Comparison of ENCODE assay signal across 16 cellular contexts in the genomic region with DNA sequence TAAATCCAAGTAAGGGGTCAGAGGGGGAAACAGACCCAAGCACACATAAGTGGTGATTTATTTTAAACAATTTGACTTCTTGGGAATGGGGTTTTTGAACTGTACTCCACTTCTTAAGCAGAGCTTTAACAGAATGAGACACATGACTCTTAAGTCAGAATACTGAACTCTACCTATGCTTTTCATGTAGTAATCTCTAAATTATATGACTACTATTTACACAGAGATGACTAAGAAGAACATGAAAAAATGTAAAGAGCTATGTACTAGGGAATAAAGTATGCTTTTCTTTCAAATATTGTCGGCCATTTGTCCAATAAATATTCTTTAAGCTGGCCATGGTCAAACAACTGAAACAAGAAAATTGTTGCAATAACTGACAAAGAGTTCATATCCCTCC.
"Had no signal": no experiment of that assay in that cellular context is flagged by ENCODE, and none has a peak within 500 bp of the region (broad histone marks: within the 10 kb centered on the region; RNA-seq: fewer than 3 reads in every experiment).

No MANE protein-coding gene starts in this region.

- H3K4me3 ChIP-seq: neural progenitor cell, stomach, thoracic aorta had no signal

- H3K4me3 Mint-ChIP-seq: neural progenitor cell, WTC11 had no signal

- H3K36me3 ChIP-seq: neural progenitor cell, stomach, thoracic aorta had no signal

- H3K36me3 Mint-ChIP-seq: activated naive CD8-positive, alpha-beta T cell; neural progenitor cell; WTC11 had no signal

- H3K4me1 ChIP-seq: foreskin keratinocyte, neural progenitor cell, parathyroid adenoma had no signal

- H3K27ac ChIP-seq: foreskin keratinocyte, neural progenitor cell, parathyroid adenoma had no signal

- ATAC-seq: foreskin keratinocyte, left lobe of liver, WTC11 had no signal

- H3K27me3 ChIP-seq: foreskin keratinocyte, neural progenitor cell, stomach had no signal

- H3K9ac ChIP-seq: neural progenitor cell, parathyroid adenoma had no signal

- H3K27me3 Mint-ChIP-seq: activated CD4-positive, alpha-beta T cell treated with anti-CD3 and anti-CD28 coated beads, Interleukin-2, amount 10 ng/mL, durations not matched to agents 24 days and 14 days; activated naive CD8-positive, alpha-beta T cell; activated T-cell treated with anti-CD3 and anti-CD28 coated beads, Interleukin-2, amount 50 U/mL, for 24 hours had no signal

- H2AFZ ChIP-seq: neural progenitor cell, parathyroid adenoma had no signal

- H3K4me2 ChIP-seq: neural progenitor cell had no signal

- H3K9me3 Mint-ChIP-seq: activated CD4-positive, alpha-beta T cell treated with anti-CD3 and anti-CD28 coated beads, Interleukin-2, amount 10 ng/mL, durations not matched to agents 24 days and 14 days; activated T-cell treated with anti-CD3 and anti-CD28 coated beads, Interleukin-2, amount 50 U/mL, for 24 hours; neural progenitor cell; T-helper 1 cell treated with Interleukin-12 subunit alpha and Interleukin-12 subunit beta and Interleukin-4 antibody, amounts not matched to agents 30 μg/mL and 1 μg/mL, for 36 hours; WTC11 had no signal

- H3K4me1 Mint-ChIP-seq: neural progenitor cell had no signal

- DNase-seq: activated CD4-positive, alpha-beta T cell treated with anti-CD3 and anti-CD28 coated beads, Interleukin-2, amount 10 ng/mL, durations not matched to agents 24 days and 14 days; activated gamma-delta T cell; activated T-cell treated with anti-CD3 and anti-CD28 coated beads, Interleukin-2, amount 50 U/mL, for 24 hours; amygdala; foreskin keratinocyte; islet precursor cell; stimulated activated CD4-positive, alpha-beta T cell treated with anti-CD3 and anti-CD28 coated beads, Interleukin-15, amount 100 ng/mL, for 24 hours; stimulated activated CD4-positive, alpha-beta T cell treated with anti-CD3 and anti-CD28 coated beads, Interleukin-4, amount 100 ng/mL, for 24 hours; stomach had no signal

- H3K27ac Mint-ChIP-seq: activated CD4-positive, alpha-beta T cell treated with anti-CD3 and anti-CD28 coated beads, Interleukin-2, amount 10 ng/mL, durations not matched to agents 24 days and 14 days; neural progenitor cell had no signal

- H3K9me3 ChIP-seq: stomach, thoracic aorta had no signal

- H3K79me2 ChIP-seq: parathyroid adenoma had no signal
